In genomic region chr2:127615511-127616166, GRCh38 we compare ENCODE assay signal across 19 cellular contexts. TPM values are rescaled to one million over a fixed set of nuclear protein-coding genes. Genes with fewer than 3 reads are reported as not detected.
DNase-seq lines count a peak whose midpoint lies in the region; ATAC-seq, FAIRE-seq and TF ChIP-seq lines count a peak whose summit lies in the region.
"Had no signal": no experiment of that assay in that cellular context is flagged by ENCODE, and none has a peak within 500 bp of the region (broad histone marks: within the 10 kb centered on the region; RNA-seq: fewer than 3 reads in every experiment).

No MANE protein-coding gene starts in this region.

- H3K9ac ChIP-seq in SK-N-SH: no peak overlapping the region

- POLR2A ChIA-PET in SK-N-SH (lab: Yijun Ruan, JAX): no interaction called here
- POLR2A ChIA-PET in naive thymus-derived CD8-positive, alpha-beta T cell (lab: Charles Lee): interaction anchor here (0.6 to 1.9 kb wide), 3 partner anchors 10 to 86 kb away, joined by 3 to 5 read pairs (median 3); partner anchors contain the start of gene SFT2D3

- DNase-seq in SK-N-SH (peak; percentile 3), GM04504 (ENCODE audit: low read depth) (peak; percentile 48), WERI-Rb-1 (peak; percentile 1), activated gamma-delta T cell (lab: John Stamatoyannopoulos, UW) (no peak), H54 (ENCODE audit: insufficient read length, low spot score) (no peak)
- DNase-seq in naive thymus-derived CD8-positive, alpha-beta T cell: peak in 3 of 10 donors; percentile 23 to 55 (median 32)
- DNase-seq: activated CD4-positive, alpha-beta T cell treated with anti-CD3 and anti-CD28 coated beads, Interleukin-2, amount 10 ng/mL, durations not matched to agents 24 days and 14 days; gastrocnemius medialis; NCI-H1417; SIG-M5; upper lobe of right lung had no signal

- H4K20me1 ChIP-seq in SK-N-SH (ENCODE audit: insufficient read depth): no peaks in the 10 kb centered on the region

- no peak overlapping the region for H3K4me2 ChIP-seq in SK-N-SH

- ATAC-seq in SK-N-SH treated with all-trans-retinoic acid at 6 μM for 48 hours: no peak
- ATAC-seq in naive thymus-derived CD8-positive, alpha-beta T cell: peak; percentile 54 to 61
- no peak for ATAC-seq in HG03378 (IDR thresholded peaks at IDR 0.05; ENCODE audit: unreplicated experiment)
- ATAC-seq: gastrocnemius medialis, GM12878, upper lobe of right lung had no signal

- peaks cover 0 to 10% (median 10%) of the 10 kb centered on the region in 3 donors for H3K36me3 Mint-ChIP-seq in naive thymus-derived CD8-positive, alpha-beta T cell

- H3K4me1 ChIP-seq in SK-N-SH (ENCODE audit: control insufficient read depth in 1 of 2, insufficient read depth in 2 of 2, low read depth in 1 of 2, low read length in 1 of 2): no peaks in the 10 kb centered on the region; a peak in 1 of 4 replicates
- H3K4me1 ChIP-seq: gastrocnemius medialis, upper lobe of right lung had no signal

- H3K27ac ChIP-seq in SK-N-SH (ENCODE audit: low read depth in 2 of 2, low read length in 1 of 2) (no peak overlapping the region), WERI-Rb-1 (no peak overlapping the region)
- H3K27ac ChIP-seq: 22Rv1, gastrocnemius medialis, upper lobe of right lung had no signal

- TF ChIP-seq EP300 in SK-N-SH (IDR thresholded peaks at IDR 0.05; ENCODE audit: borderline replicate concordance in 1 of 2, low read depth in 1 of 2, low read length in 1 of 2): no peak

- no peak overlapping the region for H2AFZ ChIP-seq in SK-N-SH (ENCODE audit: low read depth)

- H3F3A ChIP-seq in SK-N-SH (replicated peaks; ENCODE audit: insufficient read depth): no peaks in the 10 kb centered on the region

- H3K4me1 Mint-ChIP-seq in naive thymus-derived CD8-positive, alpha-beta T cell: peaks cover 12 to 39% (median 27%) of the 10 kb centered on the region in 4 donors

- no peak for FAIRE-seq in H54 (lab: Jason Lieb, UNC)
- FAIRE-seq: GM12878, GM19239, HTR-8/SVneo, keratinocyte had no signal

- peaks cover 5 to 23% (median 13%) of the 10 kb centered on the region in 9 donors for H3K9me3 Mint-ChIP-seq in naive thymus-derived CD8-positive, alpha-beta T cell

- TF ChIP-seq POLR2A in H54 (IDR thresholded peaks at IDR 0.05; ENCODE audit: low read depth, low read length): no peak

- H3K36me3 ChIP-seq in SK-N-SH (replicated peaks in 1 of 2; ENCODE audit: control insufficient read depth in 1 of 2, insufficient read depth in 2 of 2, low read length in 1 of 2) (no peaks in the 10 kb centered on the region), WERI-Rb-1 (no peaks in the 10 kb centered on the region)
- H3K36me3 ChIP-seq: gastrocnemius medialis, upper lobe of right lung had no signal

- H3K9me3 ChIP-seq in SK-N-SH: no peaks in the 10 kb centered on the region; the same call in 1 of the 2 replicates
- peaks cover 9% of the 10 kb centered on the region for H3K9me3 ChIP-seq in WERI-Rb-1 (ENCODE audit: severe bottlenecking)
- H3K9me3 ChIP-seq: gastrocnemius medialis, upper lobe of right lung had no signal

- H3K27me3 Mint-ChIP-seq in naive thymus-derived CD8-positive, alpha-beta T cell: no peaks in the 10 kb centered on the region

- peak overlapping the region in 9 of 10 donors; percentile 5 to 81 (median 45) for H3K27ac Mint-ChIP-seq in naive thymus-derived CD8-positive, alpha-beta T cell
- H3K27ac Mint-ChIP-seq: activated CD4-positive, alpha-beta T cell treated with anti-CD3 and anti-CD28 coated beads, Interleukin-2, amount 10 ng/mL, durations not matched to agents 24 days and 14 days; dendritic cell treated with granulocyte-macrophage colony-stimulating factor and Interleukin-4, amounts not matched to agents 40 ng/mL and 50 ng/mL, for 4 days had no signal

- H3K79me2 ChIP-seq in SK-N-SH (ENCODE audit: insufficient read depth): no peaks in the 10 kb centered on the region

- 80% methylated on average over 18 of the region's 18 CpGs for WGBS in SK-N-SH (ENCODE audit: low lambda C conversion rate)

- peak overlapping the region in 8 of 10 donors; percentile 16 to 72 (median 62) for H3K4me3 Mint-ChIP-seq in naive thymus-derived CD8-positive, alpha-beta T cell
- H3K4me3 Mint-ChIP-seq: activated CD4-positive, alpha-beta T cell treated with anti-CD3 and anti-CD28 coated beads, Interleukin-2, amount 10 ng/mL, durations not matched to agents 24 days and 14 days; dendritic cell treated with granulocyte-macrophage colony-stimulating factor and Interleukin-4, amounts not matched to agents 40 ng/mL and 50 ng/mL, for 4 days had no signal

- no peaks in the 10 kb centered on the region for H3K9me2 ChIP-seq in SK-N-SH

- H3K27me3 ChIP-seq in SK-N-SH (ENCODE audit: insufficient read depth) (no peaks in the 10 kb centered on the region), WERI-Rb-1 (ENCODE audit: insufficient read depth, low read depth, severe bottlenecking) (no peaks in the 10 kb centered on the region)
- H3K27me3 ChIP-seq: gastrocnemius medialis, upper lobe of right lung had no signal

- CTCF ChIA-PET in SK-N-SH (lab: Yijun Ruan, JAX): no interaction called here

- H3K4me3 ChIP-seq in SK-N-SH (ENCODE audit: low read depth in 2 of 2, low read length in 1 of 2): no peak overlapping the region
- H3K4me3 ChIP-seq in WERI-Rb-1 (ENCODE audit: low read depth, low read length): no peak overlapping the region
- H3K4me3 ChIP-seq: gastrocnemius medialis, GM12878, upper lobe of right lung had no signal

- no peak for TF ChIP-seq RAD21 in SK-N-SH (IDR thresholded peaks at IDR 0.05; ENCODE audit: low read length)

- TF ChIP-seq CTCF in SK-N-SH (IDR thresholded peaks at IDR 0.05): no peak
- no peak for TF ChIP-seq CTCF in WERI-Rb-1 (IDR thresholded peaks at IDR 0.05; ENCODE audit: low read depth, low read length)

TF ChIP-seq in SK-N-SH, 30 proteins besides CTCF, POLR2A, EP300 and RAD21:
- TF ChIP-seq FOSL2 (IDR thresholded peaks at IDR 0.05; ENCODE audit: borderline replicate concordance, low read depth): no peak
- TF ChIP-seq CHD2 (IDR thresholded peaks at IDR 0.05; ENCODE audit: low read length, partially characterized antibody): no peak
- TF ChIP-seq RXRA (IDR thresholded peaks at IDR 0.05; ENCODE audit: borderline replicate concordance, low read depth): no peak
- TF ChIP-seq GABPA (IDR thresholded peaks at IDR 0.05; ENCODE audit: low read depth): no peak
- TF ChIP-seq FOXM1 (IDR thresholded peaks at IDR 0.05; ENCODE audit: low read depth): no peak
- no peak for TF ChIP-seq YY1 (IDR thresholded peaks at IDR 0.05; ENCODE audit: low read depth)
- TF ChIP-seq TCF12 (IDR thresholded peaks at IDR 0.05): no peak
- TF ChIP-seq ELF1 (IDR thresholded peaks at IDR 0.05): no peak
- no peak for TF ChIP-seq NRF1 (IDR thresholded peaks at IDR 0.05; ENCODE audit: low read depth, low read length)
- no peak for TF ChIP-seq MEF2A (IDR thresholded peaks at IDR 0.05; ENCODE audit: borderline replicate concordance, low read depth)
- TF ChIP-seq TEAD4 (IDR thresholded peaks at IDR 0.05; ENCODE audit: borderline replicate concordance, insufficient read depth): no peak

TF ChIP-seq in SK-N-SH treated with all-trans-retinoic acid at 6 μM for 48 hours, 23 proteins besides CTCF, POLR2A, EP300 and RAD21 (continues in another document):
- TF ChIP-seq GLIS3 (CRISPR knock-in tag; IDR thresholded peaks at IDR 0.05): no peak
- TF ChIP-seq CSDC2 (CRISPR knock-in tag; IDR thresholded peaks at IDR 0.05): no peak
- TF ChIP-seq ISL1 (CRISPR knock-in tag; IDR thresholded peaks at IDR 0.05): no peak
- no peak for TF ChIP-seq ZNF8 (CRISPR knock-in tag; IDR thresholded peaks at IDR 0.05)
- TF ChIP-seq, protein P1, sequence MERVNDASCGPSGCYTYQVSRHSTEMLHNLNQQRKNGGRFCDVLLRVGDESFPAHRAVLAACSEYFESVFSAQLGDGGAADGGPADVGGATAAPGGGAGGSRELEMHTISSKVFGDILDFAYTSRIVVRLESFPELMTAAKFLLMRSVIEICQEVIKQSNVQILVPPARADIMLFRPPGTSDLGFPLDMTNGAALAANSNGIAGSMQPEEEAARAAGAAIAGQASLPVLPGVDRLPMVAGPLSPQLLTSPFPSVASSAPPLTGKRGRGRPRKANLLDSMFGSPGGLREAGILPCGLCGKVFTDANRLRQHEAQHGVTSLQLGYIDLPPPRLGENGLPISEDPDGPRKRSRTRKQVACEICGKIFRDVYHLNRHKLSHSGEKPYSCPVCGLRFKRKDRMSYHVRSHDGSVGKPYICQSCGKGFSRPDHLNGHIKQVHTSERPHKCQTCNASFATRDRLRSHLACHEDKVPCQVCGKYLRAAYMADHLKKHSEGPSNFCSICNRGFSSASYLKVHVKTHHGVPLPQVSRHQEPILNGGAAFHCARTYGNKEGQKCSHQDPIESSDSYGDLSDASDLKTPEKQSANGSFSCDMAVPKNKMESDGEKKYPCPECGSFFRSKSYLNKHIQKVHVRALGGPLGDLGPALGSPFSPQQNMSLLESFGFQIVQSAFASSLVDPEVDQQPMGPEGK (CRISPR knock-in tag; IDR thresholded peaks at IDR 0.05; ENCODE audit: borderline replicate concordance): no peak

RNA-seq across cellular contexts. Expression of gene GPR17, which starts 30.3 kb away (rescaled TPM):
- 0.03 TPM in 1 of 2 replicates, not detected in the other for polyA plus RNA-seq in SK-N-SH (2012; rRNA removed)
- polyA plus RNA-seq in SK-N-SH (2012; cell fraction: cytosol; rRNA removed): not detected in 2 replicates
- not detected in 2 replicates for polyA plus RNA-seq in SK-N-SH (2012; cell fraction: nucleus; rRNA removed)
- not detected for total RNA-seq in naive thymus-derived CD8-positive, alpha-beta T cell
- not detected for polyA plus RNA-seq in naive thymus-derived CD8-positive, alpha-beta T cell
- total RNA-seq: activated CD4-positive, alpha-beta T cell treated with anti-CD3 and anti-CD28 coated beads, Interleukin-2, amount 10 ng/mL, durations not matched to agents 24 days and 14 days; GM12878 had no signal
- polyA plus RNA-seq: GM12878, keratinocyte had no signal

RNA-seq across cellular contexts. Expression of gene LIMS2, which starts 59.7 kb away (rescaled TPM):
- 2.2 and 2.7 TPM in 2 replicates for polyA plus RNA-seq in SK-N-SH (2012; rRNA removed)
- polyA plus RNA-seq in SK-N-SH (2012; cell fraction: cytosol; rRNA removed): 1.3 and 1.8 TPM in 2 replicates
- polyA plus RNA-seq in SK-N-SH (2012; cell fraction: nucleus; rRNA removed): 13.9 and 22.5 TPM in 2 replicates
- total RNA-seq in naive thymus-derived CD8-positive, alpha-beta T cell: 10 to 100 TPM; 10.1 to 11.8 TPM
- polyA plus RNA-seq in naive thymus-derived CD8-positive, alpha-beta T cell: 10 to 100 TPM in 1 of 3 donors, 1 to 10 TPM in 2; 3.4 to 12.5 (median 5.8) TPM
- polyA plus RNA-seq: keratinocyte had no signal

Comparison
In these comparisons a context has a peak if more than half of its experiments do, and no peak if none do; other contexts are left out.
1. DNase-seq: peak in SK-N-SH (single experiment), GM04504 (single experiment) and WERI-Rb-1 (single experiment); none in activated gamma-delta T cell (single experiment) and H54 (single experiment).
2. ATAC-seq: peak in naive thymus-derived CD8-positive, alpha-beta T cell (2 of 2); none in SK-N-SH treated with all-trans-retinoic acid at 6 μM for 48 hours (single experiment) and HG03378 (single experiment).